22 cellular contexts compared by ENCODE assay signal in genomic region chr17:78608804-78609186, GRCh38. TPM values are rescaled to one million over a fixed set of nuclear protein-coding genes. Genes with fewer than 3 reads are reported as not detected.
"Had no signal": no experiment of that assay in that cellular context is flagged by ENCODE, and none has a peak within 500 bp of the region (broad histone marks: within the 10 kb centered on the region; RNA-seq: fewer than 3 reads in every experiment).

No MANE protein-coding gene starts in this region.

- DNase-seq: colonic mucosa; dermis blood vessel endothelial cell; effector memory CD4-positive, alpha-beta T cell; foreskin keratinocyte; mucosa of descending colon; naive thymus-derived CD4-positive, alpha-beta T cell; stimulated activated CD4-positive, alpha-beta T cell treated with anti-CD3 and anti-CD28 coated beads, Interleukin-4, amount 100 ng/mL, for 4 hours; stimulated activated naive CD8-positive, alpha-beta T cell treated with anti-CD3 and anti-CD28 coated beads, Interleukin-15, amount 100 ng/mL, for 72 hours had no signal

- H3K9ac ChIP-seq: neural progenitor cell, parathyroid adenoma had no signal

- H3K27me3 ChIP-seq: colonic mucosa, esophagus muscularis mucosa, right atrium auricular region, tibial nerve, vagina had no signal

- H3K9me3 ChIP-seq: colonic mucosa, esophagus muscularis mucosa, mucosa of descending colon, right atrium auricular region, tibial nerve, vagina had no signal

- H3K4me1 ChIP-seq: colonic mucosa, foreskin keratinocyte, parathyroid adenoma, right atrium auricular region, vagina had no signal

- ATAC-seq: foreskin keratinocyte; left lobe of liver; mucosa of descending colon; naive thymus-derived CD4-positive, alpha-beta T cell; stimulated activated memory B cell treated with anti-CD40 and anti-IgM and Interleukin-4, amounts not matched to agents 10 μg/mL and 1 μg/mL and 100 μg/mL, for 72 hours; stimulated activated naive CD8-positive, alpha-beta T cell treated with anti-CD3 and anti-CD28 coated beads, Interleukin-15, amount 100 ng/mL, for 72 hours had no signal

- H3K4me3 ChIP-seq: colonic mucosa, esophagus muscularis mucosa, lung, mucosa of descending colon, neural progenitor cell, right atrium auricular region, tibial nerve, vagina had no signal

- H3K36me3 ChIP-seq: colonic mucosa, esophagus muscularis mucosa, neural progenitor cell, right atrium auricular region, tibial nerve, vagina had no signal

- H3K4me2 ChIP-seq: neural progenitor cell had no signal

- H2AFZ ChIP-seq: neural progenitor cell, parathyroid adenoma had no signal

- H3K27ac ChIP-seq: colonic mucosa, esophagus muscularis mucosa, foreskin keratinocyte, neural progenitor cell, parathyroid adenoma, tibial nerve, vagina had no signal

RNA-seq across cellular contexts. Expression of gene DNAH17, which starts 31.6 kb away (rescaled TPM):
- total RNA-seq: endothelial cell of umbilical vein, epithelial cell of proximal tubule, esophagus muscularis mucosa, fibroblast of lung, left lobe of liver, progenitor cell of endocrine pancreas, ureter had no signal
- polyA plus RNA-seq: endothelial cell of umbilical vein, fibroblast of lung had no signal
